ENCODE assay signal across 27 cellular contexts in genomic region chr5:169054506-169054905, GRCh38.
"Had no signal": no experiment of that assay in that cellular context is flagged by ENCODE, and none has a peak within 500 bp of the region (broad histone marks: within the 10 kb centered on the region; RNA-seq: fewer than 3 reads in every experiment).

No MANE protein-coding gene starts in this region.

- DNase-seq: colonic mucosa; cortex of kidney; effector CD8-positive, alpha-beta T cell; effector memory CD8-positive, alpha-beta T cell; endodermal cell; erythroblast; esophagus squamous epithelium; foreskin fibroblast; foreskin melanocyte; gastrocnemius medialis; glutamatergic neuron; head of caudate nucleus; heart right ventricle; hippocampal formation; left colon; left lung; left ventricle myocardium superior; lower lobe of right lung; mesenchymal stem cell; mucosa of descending colon had no signal

- ATAC-seq: effector memory CD8-positive, alpha-beta T cell; esophagus mucosa; gastrocnemius medialis; heart right ventricle; left colon; left lung; left ventricle myocardium superior; lower lobe of right lung; mucosa of descending colon had no signal

- H3K27me3 Mint-ChIP-seq: dendritic cell treated with granulocyte-macrophage colony-stimulating factor and Interleukin-4, amounts not matched to agents 40 ng/mL and 50 ng/mL, for 4 days had no signal

- FAIRE-seq: endometrium, islet of Langerhans, keratinocyte had no signal

- H3K4me1 Mint-ChIP-seq: endodermal cell had no signal

- H3K27ac ChIP-seq: colonic mucosa, epithelial cell of prostate, esophagus squamous epithelium, gastrocnemius medialis, heart right ventricle, left lung, lower lobe of right lung had no signal

- H3K9me3 Mint-ChIP-seq: dendritic cell treated with granulocyte-macrophage colony-stimulating factor and Interleukin-4, amounts not matched to agents 40 ng/mL and 50 ng/mL, for 4 days; effector memory CD8-positive, alpha-beta T cell; endodermal cell; mesothelial cell of epicardium had no signal

- H3K4me3 Mint-ChIP-seq: dendritic cell treated with granulocyte-macrophage colony-stimulating factor and Interleukin-4, amounts not matched to agents 40 ng/mL and 50 ng/mL, for 4 days; effector memory CD8-positive, alpha-beta T cell; endodermal cell; mesothelial cell of epicardium had no signal

- H3K4me3 ChIP-seq: colonic mucosa, esophagus squamous epithelium, gastrocnemius medialis, heart right ventricle, left lung, lower lobe of right lung, mucosa of descending colon had no signal

- H3K27ac Mint-ChIP-seq: dendritic cell treated with granulocyte-macrophage colony-stimulating factor and Interleukin-4, amounts not matched to agents 40 ng/mL and 50 ng/mL, for 4 days; effector memory CD8-positive, alpha-beta T cell; endodermal cell; mesothelial cell of epicardium had no signal

- H3K9me3 ChIP-seq: colonic mucosa, esophagus squamous epithelium, gastrocnemius medialis, heart right ventricle, left lung, lower lobe of right lung, mucosa of descending colon had no signal

- H3K36me3 Mint-ChIP-seq: mesothelial cell of epicardium had no signal

- H3K27me3 ChIP-seq: colonic mucosa, gastrocnemius medialis, heart right ventricle, left lung had no signal

- H3K36me3 ChIP-seq: colonic mucosa, esophagus squamous epithelium, gastrocnemius medialis, heart right ventricle, left lung, lower lobe of right lung had no signal

- H3K4me1 ChIP-seq: colonic mucosa, gastrocnemius medialis, heart right ventricle, left lung, lower lobe of right lung had no signal
